In genomic region chr1:43367026-43367903, GRCh38 we compare ENCODE assay signal across 8 cellular contexts. TPM values are rescaled to one million over a fixed set of nuclear protein-coding genes. Genes with fewer than 3 reads are reported as not detected.
DNase-seq lines count a peak whose midpoint lies in the region; ATAC-seq, FAIRE-seq and TF ChIP-seq lines count a peak whose summit lies in the region.

No MANE protein-coding gene starts in this region.

- H3K9me3 Mint-ChIP-seq in T-helper 1 cell treated with Interleukin-12 subunit alpha and Interleukin-12 subunit beta and Interleukin-4 antibody, amounts not matched to agents 30 μg/mL and 1 μg/mL, for 36 hours: no peaks in the 10 kb centered on the region

- peak overlapping the region; percentile 74 for H3K4me3 ChIP-seq in bronchial epithelial cell (ENCODE audit: low read depth, low read length)

- no peaks in the 10 kb centered on the region for H3K27me3 Mint-ChIP-seq in T-helper 1 cell treated with Interleukin-12 subunit alpha and Interleukin-12 subunit beta and Interleukin-4 antibody, amounts not matched to agents 30 μg/mL and 1 μg/mL, for 36 hours (ENCODE audit: low read depth)

- peaks cover 27% of the 10 kb centered on the region for H3K36me3 ChIP-seq in bronchial epithelial cell (ENCODE audit: control insufficient read depth, insufficient read depth, low read length)

- H3K27me3 ChIP-seq in bronchial epithelial cell (ENCODE audit: control insufficient read depth, insufficient read depth, low read length): no peaks in the 10 kb centered on the region

- peak overlapping the region; percentile 90 for H3K4me3 Mint-ChIP-seq in T-helper 1 cell treated with Interleukin-12 subunit alpha and Interleukin-12 subunit beta and Interleukin-4 antibody, amounts not matched to agents 30 μg/mL and 1 μg/mL, for 36 hours

- peak overlapping the region; percentile 86 for H3K27ac Mint-ChIP-seq in T-helper 1 cell treated with Interleukin-12 subunit alpha and Interleukin-12 subunit beta and Interleukin-4 antibody, amounts not matched to agents 30 μg/mL and 1 μg/mL, for 36 hours

- TF ChIP-seq CTCF in bronchial epithelial cell (IDR thresholded peaks at IDR 0.05; ENCODE audit: insufficient read depth, low read length, severe bottlenecking): peak; percentile 3

- in situ Hi-C loops in ACHN (cut with HindIII; ENCODE audit: low pct_ligation_motif_present, low pct_unique_long_range_greater_than_20kb, low sequenced_read_pairs): no loop called here

- no peak for FAIRE-seq in bronchial epithelial cell (lab: Jason Lieb, UNC)

- DNase-seq in ACHN (peak; percentile 52), bronchial epithelial cell (ENCODE audit: low read depth) (peak; percentile 61), left lobe of liver (ENCODE audit: low spot score) (no peak), NCI-H1930 (lab: John Stamatoyannopoulos, UW) (no peak)
- peak; percentile 37 to 52 for DNase-seq in stimulated activated CD8-positive, alpha-beta memory T cell treated with anti-CD3 and anti-CD28 coated beads, Interleukin-2, amount 100 ng/mL, for 48 hours (ENCODE audit: low read depth in 2 of 2)

- peaks cover 44% of the 10 kb centered on the region for H3K4me1 Mint-ChIP-seq in T-helper 1 cell treated with Interleukin-12 subunit alpha and Interleukin-12 subunit beta and Interleukin-4 antibody, amounts not matched to agents 30 μg/mL and 1 μg/mL, for 36 hours (ENCODE audit: low read depth)

- H3K36me3 Mint-ChIP-seq in T-helper 1 cell treated with Interleukin-12 subunit alpha and Interleukin-12 subunit beta and Interleukin-4 antibody, amounts not matched to agents 30 μg/mL and 1 μg/mL, for 36 hours (ENCODE audit: low read depth): peaks cover 24% of the 10 kb centered on the region

- ATAC-seq in GM19025 (IDR thresholded peaks at IDR 0.05; ENCODE audit: low read depth, unreplicated experiment) (peak; percentile 46), HG03139 (IDR thresholded peaks at IDR 0.05; ENCODE audit: unreplicated experiment) (peak; percentile 32), left lobe of liver (peak; percentile 63)

RNA-seq across cellular contexts. Expression of gene ELOVL1, which starts 0.5 kb away (rescaled TPM):
- total RNA-seq in bronchial epithelial cell: 55.8 and 75.8 TPM in 2 replicates
- total RNA-seq in left lobe of liver: 21.7 TPM

RNA-seq across cellular contexts. Expression of gene CDC20, which starts 8.5 kb away (rescaled TPM):
- total RNA-seq in bronchial epithelial cell: 2.6 and 3.1 TPM in 2 replicates
- total RNA-seq in left lobe of liver: 0.78 TPM

RNA-seq across cellular contexts. Expression of gene MED8, which starts 22.3 kb away (rescaled TPM):
- total RNA-seq in bronchial epithelial cell (78.1 and 83.2 TPM in 2 replicates), left lobe of liver (19.7 TPM)

RNA-seq across cellular contexts. Expression of gene SZT2, which starts 22.4 kb away (rescaled TPM):
- total RNA-seq in bronchial epithelial cell (12.6 and 16.5 TPM in 2 replicates), left lobe of liver (21.3 TPM)

RNA-seq across cellular contexts. Expression of gene MPL, which starts 29.6 kb away (rescaled TPM):
- total RNA-seq in bronchial epithelial cell (not detected in 2 replicates), left lobe of liver (0.15 TPM)

Comparison
In these comparisons a context has a peak if more than half of its experiments do, and no peak if none do; other contexts are left out.
1. DNase-seq: peak in ACHN (single experiment), bronchial epithelial cell (single experiment) and stimulated activated CD8-positive, alpha-beta memory T cell treated with anti-CD3 and anti-CD28 coated beads, Interleukin-2, amount 100 ng/mL, for 48 hours (2 of 2); none in left lobe of liver (single experiment) and NCI-H1930 (0 of 2).
2. Peak in every context shown above with its lines, with median percentiles within 50 percentile points of each other: ATAC-seq.